2 cellular contexts compared by ENCODE assay signal in the genomic region with DNA sequence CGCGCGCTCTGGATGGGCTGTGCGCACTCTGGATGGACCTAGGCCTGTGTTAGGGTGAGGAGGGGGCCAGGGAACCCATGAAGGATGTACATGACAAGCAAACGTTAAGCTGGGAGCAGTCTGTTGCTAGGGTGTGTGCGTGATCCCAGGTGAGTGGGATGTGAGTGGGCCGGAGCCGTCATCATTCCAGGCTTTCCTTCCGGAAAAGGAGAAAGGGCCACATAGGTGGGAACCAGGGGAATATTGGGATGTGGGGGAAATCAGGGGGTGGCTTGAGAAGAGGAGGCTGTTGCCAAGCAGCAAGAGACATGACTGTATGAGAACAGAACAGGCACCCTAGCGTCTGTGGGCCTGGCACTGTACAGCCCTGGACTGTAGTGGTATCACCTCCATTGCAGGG.
TF ChIP-seq lines count a peak whose summit lies in the region.

No MANE protein-coding gene starts in this region.

TF ChIP-seq in K562, 482 proteins besides CTCF, POLR2A, EP300 and RAD21:
- no peak for TF ChIP-seq ZNF507 (tag; conservative IDR thresholded peaks at IDR 0.05)

TF ChIP-seq in H1, 55 proteins besides CTCF, POLR2A, EP300 and RAD21:
- TF ChIP-seq KDM4A (IDR thresholded peaks at IDR 0.05; ENCODE audit: low read depth, low read length, severe bottlenecking): no peak
- TF ChIP-seq RXRA (IDR thresholded peaks at IDR 0.05; ENCODE audit: insufficient read depth, low read depth, low read length): no peak
- TF ChIP-seq GABPA (IDR thresholded peaks at IDR 0.05; ENCODE audit: borderline replicate concordance, insufficient read depth, low read length): no peak
- no peak for TF ChIP-seq E2F6 (IDR thresholded peaks at IDR 0.05)
- TF ChIP-seq ATF3 (IDR thresholded peaks at IDR 0.05; ENCODE audit: insufficient read depth, low read depth, low read length): no peak
- TF ChIP-seq YY1 (IDR thresholded peaks at IDR 0.05; ENCODE audit: low read depth, low read length): no peak
